In the genomic region with DNA sequence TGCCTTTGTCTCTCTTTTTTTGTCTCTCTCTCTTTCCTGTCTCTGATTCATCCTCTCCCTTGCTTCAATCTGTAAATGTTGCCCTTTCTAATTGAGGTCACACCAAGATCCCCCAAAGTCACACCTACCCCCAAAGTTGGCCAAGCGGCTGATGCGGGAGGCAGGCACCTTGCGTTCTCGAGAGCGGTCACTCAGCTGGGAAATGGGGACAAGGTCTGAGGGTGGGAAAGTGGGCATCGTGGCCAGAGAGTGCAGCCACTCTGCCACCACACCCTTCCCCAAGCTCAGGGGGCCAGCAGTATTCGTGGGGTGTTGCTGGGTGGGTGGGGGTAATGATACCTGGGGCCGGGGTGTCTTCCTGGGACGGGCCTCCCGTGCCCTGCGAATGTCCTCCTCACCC, we compare ENCODE assay signal across 8 cellular contexts. TPM values are rescaled to one million over a fixed set of nuclear protein-coding genes. Genes with fewer than 3 reads are reported as not detected.
DNase-seq lines count a peak whose midpoint lies in the region; ATAC-seq and TF ChIP-seq lines count a peak whose summit lies in the region.

No MANE protein-coding gene starts in this region.

- H3K27ac Mint-ChIP-seq in activated CD8-positive, alpha-beta memory T cell treated with anti-CD3 and anti-CD28 coated beads, Interleukin-2, amount 10 ng/mL, durations not matched to agents 7 days and 5 days = peak overlapping the region; percentile 66
- peak overlapping the region; percentile 98 for H3K27ac Mint-ChIP-seq in memory B cell

- peak overlapping the region; percentile 72 to 100 for H3K4me3 ChIP-seq in ascending aorta
- H3K4me3 ChIP-seq in testis = no peak overlapping the region

- CTCF ChIA-PET in activated CD8-positive, alpha-beta memory T cell treated with anti-CD3 and anti-CD28 coated beads, Interleukin-2, amount 10 ng/mL, durations not matched to agents 7 days and 5 days (lab: Charles Lee) = no interaction called here

- H3K9me3 ChIP-seq in ascending aorta = no peaks in the 10 kb centered on the region
- H3K9me3 ChIP-seq in testis = no peaks in the 10 kb centered on the region

- no peak for DNase-seq in activated CD8-positive, alpha-beta memory T cell treated with anti-CD3 and anti-CD28 coated beads, Interleukin-2, amount 10 ng/mL, durations not matched to agents 7 days and 5 days
- DNase-seq in activated CD8-positive, alpha-beta memory T cell treated with anti-CD3 and anti-CD28 coated beads, Interleukin-2, amount 50 U/mL, for 4 hours = no peak
- DNase-seq in ascending aorta (ENCODE audit: low spot score in 2 of 2) = no peak
- no peak for DNase-seq in memory B cell (ENCODE audit: low spot score in 2 of 2)
- DNase-seq in testis = no peak
- no peak for DNase-seq in DMS 273 treated with DMSO at 0.1 percent for 48 hours (lab: John Stamatoyannopoulos, UW)
- DNase-seq in cerebellum (ENCODE audit: low spot score) = no peak
- DNase-seq in NCI-H524 (lab: John Stamatoyannopoulos, UW) = no peak

- peaks cover 13% of the 10 kb centered on the region for H3K36me3 Mint-ChIP-seq in activated CD8-positive, alpha-beta memory T cell treated with anti-CD3 and anti-CD28 coated beads, Interleukin-2, amount 10 ng/mL, durations not matched to agents 7 days and 5 days
- H3K36me3 Mint-ChIP-seq in memory B cell = peaks cover 19% of the 10 kb centered on the region

- no peak for TF ChIP-seq POLR2A in testis (IDR thresholded peaks at IDR 0.05)

- ATAC-seq in activated CD8-positive, alpha-beta memory T cell treated with anti-CD3 and anti-CD28 coated beads, Interleukin-2, amount 10 ng/mL, durations not matched to agents 7 days and 5 days = no peak
- no peak for ATAC-seq in memory B cell (ENCODE audit: low read depth)

- no peak for TF ChIP-seq CTCF in ascending aorta (IDR thresholded peaks at IDR 0.05)
- no peak for TF ChIP-seq CTCF in testis (IDR thresholded peaks at IDR 0.05)

- no peaks in the 10 kb centered on the region for H3K9me3 Mint-ChIP-seq in activated CD8-positive, alpha-beta memory T cell treated with anti-CD3 and anti-CD28 coated beads, Interleukin-2, amount 10 ng/mL, durations not matched to agents 7 days and 5 days (ENCODE audit: low read depth)
- H3K9me3 Mint-ChIP-seq in memory B cell = no peaks in the 10 kb centered on the region

- no peaks in the 10 kb centered on the region for H3K27me3 ChIP-seq in ascending aorta
- no peaks in the 10 kb centered on the region for H3K27me3 ChIP-seq in testis

- no peaks in the 10 kb centered on the region for H3K27me3 Mint-ChIP-seq in activated CD8-positive, alpha-beta memory T cell treated with anti-CD3 and anti-CD28 coated beads, Interleukin-2, amount 10 ng/mL, durations not matched to agents 7 days and 5 days
- H3K27me3 Mint-ChIP-seq in memory B cell = no peaks in the 10 kb centered on the region

- H3K36me3 ChIP-seq in ascending aorta (peaks cover 15 to 28% of the 10 kb centered on the region in 2 donors), testis (ENCODE audit: low read depth, missing control alignments) (no peaks in the 10 kb centered on the region)

- peaks cover 48% of the 10 kb centered on the region for H3K4me1 Mint-ChIP-seq in activated CD8-positive, alpha-beta memory T cell treated with anti-CD3 and anti-CD28 coated beads, Interleukin-2, amount 10 ng/mL, durations not matched to agents 7 days and 5 days
- H3K4me1 Mint-ChIP-seq in memory B cell = peaks cover 32% of the 10 kb centered on the region

- H3K4me1 ChIP-seq in ascending aorta (peaks cover 0 to 17% of the 10 kb centered on the region in 2 donors), testis (peaks cover 23% of the 10 kb centered on the region)

- intact Hi-C loops in ascending aorta (cut with DNase I) = loop anchor here (2.0 to 10.0 kb wide), 2 partner anchors 511 to 1309 kb away; partner anchors contain the start of gene ZFP36
- intact Hi-C loops in testis (cut with DNase I; ENCODE audit: low total_unique reads) = no loop called here

- WGBS in testis, 2 donors = 77 to 90% methylated on average over 7 to 11 of the region's 11 CpGs

- H3K27ac ChIP-seq in ascending aorta (peak overlapping the region; percentile 97 to 99), testis (peak overlapping the region; percentile 90 to 98)

- peak overlapping the region; percentile 94 for H3K4me3 Mint-ChIP-seq in activated CD8-positive, alpha-beta memory T cell treated with anti-CD3 and anti-CD28 coated beads, Interleukin-2, amount 10 ng/mL, durations not matched to agents 7 days and 5 days
- peak overlapping the region; percentile 89 for H3K4me3 Mint-ChIP-seq in memory B cell

RNA-seq across cellular contexts. Expression of gene COQ8B, which starts 2.7 kb away (rescaled TPM):
- 10 to 100 TPM; 28.0 to 30.9 TPM for total RNA-seq in activated CD8-positive, alpha-beta memory T cell treated with anti-CD3 and anti-CD28 coated beads, Interleukin-2, amount 10 ng/mL, durations not matched to agents 7 days and 5 days
- total RNA-seq in ascending aorta (33.3 TPM), testis (10 to 100 TPM; 56.6 to 71.7 TPM), cerebellum (31.7 TPM)
- 43.8 TPM for polyA plus RNA-seq in testis (ENCODE audit: insufficient read depth, low read depth, low replicate concordance)

RNA-seq across cellular contexts. Expression of gene ITPKC, which starts 3.0 kb away (rescaled TPM):
- total RNA-seq in activated CD8-positive, alpha-beta memory T cell treated with anti-CD3 and anti-CD28 coated beads, Interleukin-2, amount 10 ng/mL, durations not matched to agents 7 days and 5 days = 1 to 10 TPM; 5.6 to 5.8 TPM
- 60.7 TPM for total RNA-seq in ascending aorta
- total RNA-seq in testis = 10 to 100 TPM; 19.2 to 20.8 TPM
- polyA plus RNA-seq in testis (ENCODE audit: insufficient read depth, low read depth, low replicate concordance) = 11.6 TPM
- 6.7 TPM for total RNA-seq in cerebellum

RNA-seq across cellular contexts. Expression of gene NUMBL, which starts 23.5 kb away (rescaled TPM):
- total RNA-seq in activated CD8-positive, alpha-beta memory T cell treated with anti-CD3 and anti-CD28 coated beads, Interleukin-2, amount 10 ng/mL, durations not matched to agents 7 days and 5 days = 1 to 10 TPM; 6.4 to 7.2 TPM
- total RNA-seq in ascending aorta (360 TPM), testis (10 to 100 TPM; 42.7 to 52.1 TPM), cerebellum (15.2 TPM)
- 19.9 TPM for polyA plus RNA-seq in testis (ENCODE audit: insufficient read depth, low read depth, low replicate concordance)

RNA-seq across cellular contexts. Expression of gene ACTMAP, which starts 36.3 kb away (rescaled TPM):
- total RNA-seq in activated CD8-positive, alpha-beta memory T cell treated with anti-CD3 and anti-CD28 coated beads, Interleukin-2, amount 10 ng/mL, durations not matched to agents 7 days and 5 days = 10 to 100 TPM; 13.7 to 18.2 TPM
- total RNA-seq in ascending aorta (8.3 TPM), testis (10 to 100 TPM; 17.7 to 21.5 TPM), cerebellum (0.82 TPM)
- 14.8 TPM for polyA plus RNA-seq in testis (ENCODE audit: insufficient read depth, low read depth, low replicate concordance)

RNA-seq across cellular contexts. Expression of gene SNRPA, which starts 37.1 kb away (rescaled TPM):
- total RNA-seq in activated CD8-positive, alpha-beta memory T cell treated with anti-CD3 and anti-CD28 coated beads, Interleukin-2, amount 10 ng/mL, durations not matched to agents 7 days and 5 days = 100 to 1,000 TPM; 176 to 193 TPM
- total RNA-seq in ascending aorta (154 TPM), testis (10 to 100 TPM; 89.8 to 91.5 TPM), cerebellum (34.3 TPM)
- 67.8 TPM for polyA plus RNA-seq in testis (ENCODE audit: insufficient read depth, low read depth, low replicate concordance)

Comparison
In these comparisons a context has a peak if more than half of its experiments do, and no peak if none do; other contexts are left out.
1. H3K4me3 ChIP-seq: peak in ascending aorta (2 of 2); none in testis (0 of 2).